1 cellular context compared by ENCODE assay signal in genomic region chr5:56037531-56038010, GRCh38.
TF ChIP-seq lines count a peak whose summit lies in the region.

No MANE protein-coding gene starts in this region.

TF ChIP-seq in GM23338, 12 proteins besides CTCF, POLR2A, EP300 and RAD21 (continued from another document):
- TF ChIP-seq, protein P1, sequence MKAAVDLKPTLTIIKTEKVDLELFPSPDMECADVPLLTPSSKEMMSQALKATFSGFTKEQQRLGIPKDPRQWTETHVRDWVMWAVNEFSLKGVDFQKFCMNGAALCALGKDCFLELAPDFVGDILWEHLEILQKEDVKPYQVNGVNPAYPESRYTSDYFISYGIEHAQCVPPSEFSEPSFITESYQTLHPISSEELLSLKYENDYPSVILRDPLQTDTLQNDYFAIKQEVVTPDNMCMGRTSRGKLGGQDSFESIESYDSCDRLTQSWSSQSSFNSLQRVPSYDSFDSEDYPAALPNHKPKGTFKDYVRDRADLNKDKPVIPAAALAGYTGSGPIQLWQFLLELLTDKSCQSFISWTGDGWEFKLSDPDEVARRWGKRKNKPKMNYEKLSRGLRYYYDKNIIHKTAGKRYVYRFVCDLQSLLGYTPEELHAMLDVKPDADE (IDR thresholded peaks at IDR 0.05): no peak
